6 cellular contexts compared by ENCODE assay signal in the genomic region with DNA sequence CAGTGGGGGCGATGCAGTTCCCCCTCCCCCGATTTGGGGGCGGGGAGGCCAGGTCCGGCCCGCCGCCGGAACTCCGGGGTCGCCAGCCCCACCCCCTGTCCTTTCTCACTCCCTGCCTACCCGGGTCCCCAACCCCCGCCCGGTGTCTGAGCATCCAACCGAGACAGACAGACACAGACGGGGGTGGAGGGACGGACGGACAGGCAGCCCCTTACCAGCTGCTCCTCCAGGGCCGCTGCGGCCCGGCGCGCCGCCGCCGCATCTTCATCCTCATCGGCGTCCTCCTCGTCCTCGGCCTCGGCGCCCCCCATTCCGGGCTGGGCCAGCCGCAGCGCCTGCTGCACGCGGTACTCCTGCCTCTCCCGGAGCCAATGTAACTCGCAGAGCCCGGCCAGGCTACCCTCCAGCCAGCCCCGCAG. TPM values are rescaled to one million over a fixed set of nuclear protein-coding genes. Genes with fewer than 3 reads are reported as not detected.
DNase-seq lines count a peak whose midpoint lies in the region; ATAC-seq and TF ChIP-seq lines count a peak whose summit lies in the region.

No MANE protein-coding gene starts in this region.

- no peak overlapping the region for H3K14ac ChIP-seq in H9 (ENCODE audit: insufficient read depth, low read length)

- peak overlapping the region; percentile 93 for H3K4me2 ChIP-seq in H9 (ENCODE audit: insufficient read depth, insufficient read length, low read length)

- H3K9me3 Mint-ChIP-seq in H9, result no peaks in the 10 kb centered on the region; a peak in 1 of 5 replicates
- H3K9me3 Mint-ChIP-seq in activated naive CD8-positive, alpha-beta T cell treated with anti-CD3 and anti-CD28 coated beads, Interleukin-2, amount 50 U/mL, for 24 hours, result no peaks in the 10 kb centered on the region

- peak overlapping the region; percentile 7 for H3K4me3 ChIP-seq in mucosa of stomach (ENCODE audit: low read length)

- H2BK15ac ChIP-seq in H9 (ENCODE audit: low read depth, low read length), result no peak overlapping the region

- no peak overlapping the region for H4K5ac ChIP-seq in H9 (ENCODE audit: insufficient read length, low read depth, low read length)

- no peak overlapping the region for H4K8ac ChIP-seq in H9 (replicated peaks; ENCODE audit: insufficient read length, low read depth, low read length)

- no peak overlapping the region for H3K9ac ChIP-seq in H9 (ENCODE audit: extremely low read depth, insufficient read length, low read length)
- peak overlapping the region; percentile 41 for H3K9ac ChIP-seq in mucosa of stomach (ENCODE audit: low read length)

- no peak overlapping the region for H3K4ac ChIP-seq in H9 (ENCODE audit: low read depth, low read length)

- no peak for DNase-seq in H9
- no peak for DNase-seq in activated naive CD8-positive, alpha-beta T cell treated with anti-CD3 and anti-CD28 coated beads, Interleukin-2, amount 50 U/mL, for 24 hours
- DNase-seq in ACHN, result no peak
- DNase-seq in cerebellum (ENCODE audit: low spot score), result no peak

- H3K36me3 Mint-ChIP-seq in H9 (ENCODE audit: insufficient read depth in 1 of 3, low read depth in 3 of 3), result no peaks in the 10 kb centered on the region
- no peaks in the 10 kb centered on the region for H3K36me3 Mint-ChIP-seq in activated naive CD8-positive, alpha-beta T cell treated with anti-CD3 and anti-CD28 coated beads, Interleukin-2, amount 50 U/mL, for 24 hours (ENCODE audit: low read depth)

- H2AFZ ChIP-seq in H9 (ENCODE audit: low read length), result no peak overlapping the region

- H3K27me3 ChIP-seq in H9 (ENCODE audit: insufficient read depth, low read length) (no peaks in the 10 kb centered on the region; the same call in 1 of the 2 replicates), mucosa of stomach (ENCODE audit: control insufficient read depth, insufficient read depth, low read length) (peaks cover 27% of the 10 kb centered on the region)

- H3K4me1 Mint-ChIP-seq in H9, result peaks cover 19 to 22% of the 10 kb centered on the region in 2 experiments
- peaks cover 34% of the 10 kb centered on the region for H3K4me1 Mint-ChIP-seq in activated naive CD8-positive, alpha-beta T cell treated with anti-CD3 and anti-CD28 coated beads, Interleukin-2, amount 50 U/mL, for 24 hours

- H3K23me2 ChIP-seq in H9 (ENCODE audit: insufficient read length, low read depth, low read length, poor library complexity, severe bottlenecking), result peaks cover 15% of the 10 kb centered on the region

- H3K27ac Mint-ChIP-seq in H9, result no peak overlapping the region
- H3K27ac Mint-ChIP-seq in activated naive CD8-positive, alpha-beta T cell treated with anti-CD3 and anti-CD28 coated beads, Interleukin-2, amount 50 U/mL, for 24 hours, result no peak overlapping the region

- no peak overlapping the region for H3K27ac ChIP-seq in H9 (ENCODE audit: insufficient read length, low read depth, low read length)

- no peak overlapping the region for H2AK5ac ChIP-seq in H9 (ENCODE audit: insufficient read length, low read length)

- no peaks in the 10 kb centered on the region for H3K36me3 ChIP-seq in mucosa of stomach (ENCODE audit: control insufficient read depth, insufficient read depth, low read length)

- peak; percentile 1 for ATAC-seq in activated naive CD8-positive, alpha-beta T cell treated with anti-CD3 and anti-CD28 coated beads, Interleukin-2, amount 50 U/mL, for 24 hours
- ATAC-seq in GM21515 (IDR thresholded peaks at IDR 0.05; ENCODE audit: unreplicated experiment), result no peak

- no peak overlapping the region for H4K91ac ChIP-seq in H9 (ENCODE audit: insufficient read length, low read depth, low read length)

- WGBS in H9 (ENCODE audit: extremely low coverage, insufficient read length, low lambda C conversion rate), result no CpG with 5 or more reads among the region's 39 CpGs

- no peak overlapping the region for H2BK120ac ChIP-seq in H9 (ENCODE audit: low read depth, low read length, poor library complexity, severe bottlenecking)

- H3K4me3 Mint-ChIP-seq in H9, result peak overlapping the region; percentile 48 to 83
- peak overlapping the region; percentile 79 for H3K4me3 Mint-ChIP-seq in activated naive CD8-positive, alpha-beta T cell treated with anti-CD3 and anti-CD28 coated beads, Interleukin-2, amount 50 U/mL, for 24 hours

- no peak overlapping the region for H3K18ac ChIP-seq in H9 (ENCODE audit: insufficient read length, low read depth, low read length)

- no peaks in the 10 kb centered on the region for H3K79me1 ChIP-seq in H9 (ENCODE audit: insufficient read depth, low read depth, low read length, poor library complexity, severe bottlenecking)

- H2BK5ac ChIP-seq in H9 (ENCODE audit: insufficient read length, low read length), result no peak overlapping the region

- peaks cover 45% of the 10 kb centered on the region for H3K27me3 Mint-ChIP-seq in H9 (ENCODE audit: low read depth)
- H3K27me3 Mint-ChIP-seq in activated naive CD8-positive, alpha-beta T cell treated with anti-CD3 and anti-CD28 coated beads, Interleukin-2, amount 50 U/mL, for 24 hours, result peaks cover 18% of the 10 kb centered on the region

- no peak overlapping the region for H2BK20ac ChIP-seq in H9 (ENCODE audit: low read depth, low read length, poor library complexity, severe bottlenecking)

- no peaks in the 10 kb centered on the region for H3K79me2 ChIP-seq in H9 (ENCODE audit: insufficient read depth, low read length)

- H3T11ph ChIP-seq in H9 (ENCODE audit: low read length), result no peak overlapping the region

- TF ChIP-seq CTCF in H9 (conservative IDR thresholded peaks at IDR 0.05), result no peak

- in situ Hi-C loops in ACHN (cut with HindIII; ENCODE audit: low pct_ligation_motif_present, low pct_unique_long_range_greater_than_20kb, low sequenced_read_pairs), result no loop called here

- H3K23ac ChIP-seq in H9 (ENCODE audit: insufficient read length, low read depth, low read length), result no peak overlapping the region

- no peak overlapping the region for H3K56ac ChIP-seq in H9 (ENCODE audit: insufficient read length, low read depth, low read length)

- no peaks in the 10 kb centered on the region for H3K4me1 ChIP-seq in H9 (ENCODE audit: insufficient read depth, low read length)
- H3K4me1 ChIP-seq in mucosa of stomach (ENCODE audit: control insufficient read depth, insufficient read depth, low read length), result peaks cover 19% of the 10 kb centered on the region

- H4K20me1 ChIP-seq in H9 (ENCODE audit: control insufficient read depth, insufficient read depth, insufficient read length), result no peaks in the 10 kb centered on the region

- H2BK12ac ChIP-seq in H9 (ENCODE audit: insufficient read length, low read depth, low read length), result no peak overlapping the region

- H3K9me3 ChIP-seq in H9 (ENCODE audit: control insufficient read depth, low read depth, low read length), result no peaks in the 10 kb centered on the region
- H3K9me3 ChIP-seq in mucosa of stomach (ENCODE audit: control insufficient read depth, low read length), result no peaks in the 10 kb centered on the region

RNA-seq across cellular contexts. Expression of gene DACT3, which starts 0.4 kb away (rescaled TPM):
- total RNA-seq in H9 (2021) (0.87 and 1.1 TPM in 2 replicates), cerebellum (6.6 TPM)

RNA-seq across cellular contexts. Expression of gene GNG8, which starts 24.6 kb away (rescaled TPM):
- total RNA-seq in H9 (2021), result not detected in 2 replicates
- total RNA-seq in cerebellum, result not detected

RNA-seq across cellular contexts. Expression of gene PTGIR, which starts 35.7 kb away (rescaled TPM):
- total RNA-seq in H9 (2021) (not detected in 2 replicates), cerebellum (not detected)

RNA-seq across cellular contexts. Expression of gene PRKD2, which starts 56.3 kb away (rescaled TPM):
- 60.7 and 60.8 TPM in 2 replicates for total RNA-seq in H9 (2021)
- 9.8 TPM for total RNA-seq in cerebellum

RNA-seq across cellular contexts. Expression of gene CALM3, which starts 59.5 kb away (rescaled TPM):
- total RNA-seq in H9 (2021) (339 and 343 TPM in 2 replicates), cerebellum (193 TPM)
